18 cellular contexts compared by ENCODE assay signal in the genomic region with DNA sequence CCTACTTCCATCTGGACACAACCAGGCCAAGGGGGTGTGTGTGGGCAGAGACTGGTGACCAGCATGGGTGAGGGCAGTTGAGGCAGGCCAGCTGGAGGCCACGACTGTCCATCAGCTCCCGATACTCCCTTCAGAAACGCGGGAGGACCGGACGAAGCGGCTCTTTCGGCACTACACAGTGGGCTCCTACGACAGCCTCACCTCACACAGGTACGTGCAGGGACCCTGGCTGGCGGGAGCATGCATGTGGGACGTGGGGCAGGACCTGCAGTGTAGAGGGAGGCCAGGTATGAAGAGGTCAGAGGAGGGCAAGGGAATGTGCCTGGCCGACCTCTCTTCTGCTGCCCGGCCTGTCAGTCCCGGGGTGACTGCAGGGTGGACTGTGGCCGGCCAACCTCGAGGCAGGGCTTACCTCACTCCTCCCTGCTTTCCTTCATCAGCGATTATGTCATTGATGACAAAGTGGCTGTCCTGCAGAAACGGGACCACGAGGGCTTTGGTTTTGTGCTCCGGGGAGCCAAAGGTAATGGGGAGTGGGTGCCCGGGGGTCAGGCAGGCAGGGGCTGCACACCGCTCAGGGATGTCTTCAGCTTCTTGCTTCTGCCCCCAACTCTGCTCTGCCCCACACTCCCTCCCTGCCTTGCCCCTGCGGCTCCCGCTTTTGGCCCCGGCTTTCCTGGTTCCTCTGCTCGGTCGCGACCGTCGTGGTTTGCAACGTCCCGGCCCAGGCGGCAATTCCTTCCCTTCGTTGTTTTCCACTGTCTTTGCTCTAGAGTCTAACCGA. TPM values are rescaled to one million over a fixed set of nuclear protein-coding genes. Genes with fewer than 3 reads are reported as not detected.
"Had no signal": no experiment of that assay in that cellular context is flagged by ENCODE, and none has a peak within 500 bp of the region (broad histone marks: within the 10 kb centered on the region; RNA-seq: fewer than 3 reads in every experiment).

No MANE protein-coding gene starts in this region.

- DNase-seq: activated CD4-positive, alpha-beta T cell treated with anti-CD3 and anti-CD28 coated beads, Interleukin-2, amount 50 U/mL, for 48 hours; activated gamma-delta T cell; activated naive CD8-positive, alpha-beta T cell treated with anti-CD3 and anti-CD28 coated beads, Interleukin-2, amount 50 U/mL, for 24 hours; activated T-cell treated with anti-CD3 and anti-CD28 coated beads, Interleukin-2, amount 50 U/mL, for 48 hours; effector CD4-positive, alpha-beta T cell; stimulated activated CD4-positive, alpha-beta T cell treated with anti-CD3 and anti-CD28 coated beads, Interleukin-2, amount 100 ng/mL, for 24 hours; stimulated activated naive B cell treated with anti-CD40 and anti-IgM and Interleukin-4, amounts not matched to agents 10 μg/mL and 1 μg/mL and 100 μg/mL, for 72 hours; SW 1271; transverse colon had no signal

- H3K4me3 ChIP-seq: hepatocyte, ovary, transverse colon had no signal

- H3K27ac ChIP-seq: hepatocyte, ovary, transverse colon had no signal

- H3K27me3 ChIP-seq: hepatocyte, ovary, transverse colon had no signal

- ATAC-seq: activated naive CD8-positive, alpha-beta T cell treated with anti-CD3 and anti-CD28 coated beads, Interleukin-2, amount 50 U/mL, for 24 hours; stimulated activated naive B cell treated with anti-CD40 and anti-IgM and Interleukin-4, amounts not matched to agents 10 μg/mL and 1 μg/mL and 100 μg/mL, for 72 hours had no signal

- H3K4me1 Mint-ChIP-seq: memory B cell had no signal

- H3K36me3 ChIP-seq: ovary, transverse colon had no signal

- H3K27ac Mint-ChIP-seq: activated naive CD8-positive, alpha-beta T cell treated with anti-CD3 and anti-CD28 coated beads, Interleukin-2, amount 50 U/mL, for 24 hours; memory B cell; nephron; stimulated activated naive B cell treated with anti-CD40 and anti-IgM and Interleukin-4, amounts not matched to agents 10 μg/mL and 1 μg/mL and 100 μg/mL, for 72 hours; T-helper 2 cell treated with Interferon-gamma antibody and Interleukin-4, amounts not matched to agents 5 μg/mL and 100 μg/mL, for 36 hours had no signal

- H3K4me3 Mint-ChIP-seq: activated naive CD8-positive, alpha-beta T cell treated with anti-CD3 and anti-CD28 coated beads, Interleukin-2, amount 50 U/mL, for 24 hours; memory B cell; nephron; stimulated activated naive B cell treated with anti-CD40 and anti-IgM and Interleukin-4, amounts not matched to agents 10 μg/mL and 1 μg/mL and 100 μg/mL, for 72 hours; T-helper 2 cell treated with Interferon-gamma antibody and Interleukin-4, amounts not matched to agents 5 μg/mL and 100 μg/mL, for 36 hours had no signal

- H3K9me3 ChIP-seq: ovary, transverse colon had no signal

- H3K9me3 Mint-ChIP-seq: activated naive CD8-positive, alpha-beta T cell treated with anti-CD3 and anti-CD28 coated beads, Interleukin-2, amount 50 U/mL, for 24 hours; memory B cell; nephron; stimulated activated naive B cell treated with anti-CD40 and anti-IgM and Interleukin-4, amounts not matched to agents 10 μg/mL and 1 μg/mL and 100 μg/mL, for 72 hours; T-helper 2 cell treated with Interferon-gamma antibody and Interleukin-4, amounts not matched to agents 5 μg/mL and 100 μg/mL, for 36 hours had no signal

- H3K27me3 Mint-ChIP-seq: activated naive CD8-positive, alpha-beta T cell treated with anti-CD3 and anti-CD28 coated beads, Interleukin-2, amount 50 U/mL, for 24 hours had no signal

- H3K36me3 Mint-ChIP-seq: memory B cell; stimulated activated naive B cell treated with anti-CD40 and anti-IgM and Interleukin-4, amounts not matched to agents 10 μg/mL and 1 μg/mL and 100 μg/mL, for 72 hours had no signal

RNA-seq across cellular contexts. Expression of a gene that starts 34.1 kb away (rescaled TPM):
- total RNA-seq: astrocyte, fibroblast of lung, frontal cortex, hepatocyte, renal cortical epithelial cell, transverse colon had no signal
- polyA plus RNA-seq: fibroblast of lung, hepatocyte had no signal
